In the genomic region with DNA sequence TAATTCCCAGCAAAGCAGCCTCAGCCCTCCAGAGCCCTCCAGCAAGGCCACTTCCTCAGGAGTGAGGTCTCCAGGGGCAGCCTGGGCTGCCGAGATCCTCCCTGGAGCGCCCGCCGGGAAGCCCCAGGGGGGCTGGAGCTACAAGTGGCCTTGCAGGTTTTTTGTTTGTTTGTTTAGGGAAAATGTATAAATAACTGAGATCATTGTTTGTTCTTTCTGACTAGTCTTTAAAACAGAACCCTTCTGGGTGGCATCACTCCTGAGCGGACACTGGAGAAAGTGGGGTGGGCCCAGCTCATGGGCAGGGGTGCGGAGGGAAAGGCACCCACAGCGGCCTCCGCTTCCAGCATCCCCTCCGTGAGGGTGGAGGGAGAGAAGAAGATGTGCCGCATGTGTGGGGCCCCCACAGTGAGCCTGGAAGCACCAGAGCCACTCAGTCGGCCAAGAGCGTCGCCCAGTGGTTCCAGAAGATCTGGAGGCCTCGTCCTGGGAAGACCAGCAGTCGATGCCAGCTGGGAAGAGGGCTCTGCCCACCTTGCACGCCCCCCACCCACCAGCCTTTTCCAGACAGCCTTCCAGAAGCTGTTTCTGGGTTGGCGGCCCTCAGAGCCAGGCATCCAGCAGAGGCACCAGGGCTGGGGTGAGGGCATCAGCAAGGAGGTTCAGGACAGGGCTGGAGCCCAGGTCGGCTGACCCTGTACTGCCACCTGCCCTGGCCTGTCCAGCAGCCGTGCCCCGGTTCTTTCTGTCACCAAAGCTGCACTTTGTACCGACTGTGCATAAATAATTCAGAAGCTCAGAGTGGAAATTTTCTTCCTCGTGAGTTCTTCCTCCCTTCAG, we compare ENCODE assay signal across 26 cellular contexts. TPM values are rescaled to one million over a fixed set of nuclear protein-coding genes. Genes with fewer than 3 reads are reported as not detected.
"Had no signal": no experiment of that assay in that cellular context is flagged by ENCODE, and none has a peak within 500 bp of the region (broad histone marks: within the 10 kb centered on the region; RNA-seq: fewer than 3 reads in every experiment).

No MANE protein-coding gene starts in this region.

- DNase-seq: dermis blood vessel endothelial cell; effector memory CD4-positive, alpha-beta T cell; foreskin keratinocyte; heart right ventricle; hippocampal formation; left colon; left ventricle myocardium superior; lower lobe of right lung; natural killer cell; sigmoid colon; stimulated activated CD4-positive, alpha-beta T cell treated with anti-CD3 and anti-CD28 coated beads, Interleukin-2, amount 100 ng/mL, for 24 hours; stimulated activated CD4-positive, alpha-beta T cell treated with anti-CD3 and anti-CD28 coated beads, Interleukin-4, amount 100 ng/mL, for 24 hours; stimulated activated naive CD4-positive, alpha-beta T cell treated with Interleukin-2 at 50 U/mL for 16 hours; stomach; thyroid gland; trophoblast cell had no signal

- H3K27ac ChIP-seq: coronary artery, esophagus muscularis mucosa, foreskin keratinocyte, gastroesophageal sphincter, heart right ventricle, lower lobe of right lung, neutrophil, parathyroid adenoma, prostate gland, right atrium auricular region, sigmoid colon, stomach, thyroid gland had no signal

- ATAC-seq: foreskin keratinocyte; gastroesophageal sphincter; left ventricle myocardium superior; lower lobe of right lung; natural killer cell; stimulated activated effector memory CD8-positive, alpha-beta T cell treated with anti-CD3 and anti-CD28 coated beads, Interleukin-12 subunit alpha, Interleukin-12 subunit beta, amount 100 ng/mL, for 72 hours had no signal

- H3K4me1 ChIP-seq: esophagus muscularis mucosa, foreskin keratinocyte, gastroesophageal sphincter, heart right ventricle, lower lobe of right lung, parathyroid adenoma, prostate gland, right atrium auricular region, sigmoid colon, stomach had no signal

- H3K36me3 ChIP-seq: prostate gland, right atrium auricular region, thyroid gland had no signal

- H3K36me3 Mint-ChIP-seq: natural killer cell; stimulated activated effector memory CD8-positive, alpha-beta T cell treated with anti-CD3 and anti-CD28 coated beads, Interleukin-12 subunit alpha, Interleukin-12 subunit beta, amount 100 ng/mL, for 72 hours had no signal

- H3K27ac Mint-ChIP-seq: natural killer cell; stimulated activated effector memory CD8-positive, alpha-beta T cell treated with anti-CD3 and anti-CD28 coated beads, Interleukin-12 subunit alpha, Interleukin-12 subunit beta, amount 100 ng/mL, for 72 hours had no signal

- H3K9me3 Mint-ChIP-seq: natural killer cell; stimulated activated effector memory CD8-positive, alpha-beta T cell treated with anti-CD3 and anti-CD28 coated beads, Interleukin-12 subunit alpha, Interleukin-12 subunit beta, amount 100 ng/mL, for 72 hours had no signal

- H3K4me3 Mint-ChIP-seq: natural killer cell; stimulated activated effector memory CD8-positive, alpha-beta T cell treated with anti-CD3 and anti-CD28 coated beads, Interleukin-12 subunit alpha, Interleukin-12 subunit beta, amount 100 ng/mL, for 72 hours had no signal

- H3K4me3 ChIP-seq: coronary artery, esophagus muscularis mucosa, gastroesophageal sphincter, heart right ventricle, lower lobe of right lung, prostate gland, right atrium auricular region, sigmoid colon, stomach, thyroid gland had no signal

- H3K4me1 Mint-ChIP-seq: natural killer cell; stimulated activated effector memory CD8-positive, alpha-beta T cell treated with anti-CD3 and anti-CD28 coated beads, Interleukin-12 subunit alpha, Interleukin-12 subunit beta, amount 100 ng/mL, for 72 hours had no signal

- H3K27me3 ChIP-seq: esophagus muscularis mucosa, foreskin keratinocyte, gastroesophageal sphincter, heart right ventricle, neutrophil, right atrium auricular region, sigmoid colon, stomach, thyroid gland had no signal

- H3K9me3 ChIP-seq: esophagus muscularis mucosa, gastroesophageal sphincter, heart right ventricle, lower lobe of right lung, neutrophil, prostate gland, right atrium auricular region, sigmoid colon, stomach, thyroid gland had no signal

- H3K9ac ChIP-seq: parathyroid adenoma had no signal

RNA-seq across cellular contexts. Expression of a gene that starts 34.6 kb away (rescaled TPM):
- total RNA-seq: fibroblast of lung, foreskin keratinocyte, natural killer cell, temporal lobe had no signal
